In the genomic region with DNA sequence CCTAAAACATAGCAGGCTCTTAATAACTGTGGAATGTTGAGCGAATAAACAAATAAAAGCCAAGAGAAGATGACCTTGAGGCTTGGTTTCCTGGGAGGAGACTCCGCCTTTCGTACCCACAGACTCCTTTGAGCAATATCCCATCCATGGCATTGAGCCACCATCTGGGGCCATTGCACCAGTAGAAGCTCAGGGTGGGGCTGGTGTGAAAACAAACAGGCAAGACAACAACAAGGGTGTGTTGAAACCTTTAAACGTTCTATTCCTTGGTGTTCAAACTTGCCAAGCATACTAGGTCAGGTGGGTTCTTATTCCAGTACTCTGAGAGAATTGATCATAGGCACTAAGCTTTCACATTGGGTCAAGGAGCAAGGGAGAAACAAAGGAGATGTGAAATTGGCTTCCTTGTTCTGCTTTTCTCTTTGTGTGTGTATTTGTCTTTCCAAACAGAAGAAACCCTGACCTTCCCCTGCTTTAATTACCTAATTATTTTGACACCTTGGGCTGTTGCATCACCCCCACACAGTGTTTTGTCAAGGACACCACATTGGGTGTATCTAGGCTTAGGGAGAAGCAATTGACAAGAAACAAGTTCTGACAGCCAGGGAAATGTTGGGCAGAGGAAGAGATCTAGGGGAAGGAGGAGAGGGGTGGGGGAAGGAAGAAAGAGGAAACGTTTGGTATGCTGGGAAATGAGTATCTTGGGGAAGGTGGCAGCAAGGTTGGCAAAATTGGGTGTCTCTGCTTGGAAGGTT, we compare ENCODE assay signal across 16 cellular contexts.
DNase-seq lines count a peak whose midpoint lies in the region; ATAC-seq, FAIRE-seq and TF ChIP-seq lines count a peak whose summit lies in the region.
"Had no signal": no experiment of that assay in that cellular context is flagged by ENCODE, and none has a peak within 500 bp of the region (broad histone marks: within the 10 kb centered on the region; RNA-seq: fewer than 3 reads in every experiment).

No MANE protein-coding gene starts in this region.

- no peak overlapping the region for H3K27ac ChIP-seq in right cardiac atrium (ENCODE audit: low read length)
- H3K27ac ChIP-seq in lung (ENCODE audit: low read depth in 1 of 2, low read length in 1 of 2): no peak overlapping the region
- H3K27ac ChIP-seq in upper lobe of right lung: no peak overlapping the region
- no peak overlapping the region for H3K27ac ChIP-seq in MM.1S (ENCODE audit: low read length)
- H3K27ac ChIP-seq: foreskin keratinocyte had no signal

- H3K79me2 ChIP-seq in MM.1S (ENCODE audit: low read length): no peaks in the 10 kb centered on the region

- no peaks in the 10 kb centered on the region for H3F3A ChIP-seq in MM.1S (ENCODE audit: insufficient read depth, low read length)

- H2AFZ ChIP-seq in MM.1S (ENCODE audit: low read length): no peak overlapping the region

- intact Hi-C loops in right cardiac atrium (cut with DNase I) (no loop called here), left ventricle myocardium superior (cut with micrococcal nuclease) (no loop called here), upper lobe of right lung (cut with DNase I) (no loop called here)

- WGBS in right cardiac atrium: 59% methylated on average over 5 of the region's 5 CpGs
- 28 to 59% methylated on average over 5 of the region's 5 CpGs for WGBS in lung, 2 donors

- no peaks in the 10 kb centered on the region for H3K9me2 ChIP-seq in MM.1S (replicated peaks; ENCODE audit: insufficient read depth, low read length)

- H3K9me3 ChIP-seq in right cardiac atrium (ENCODE audit: control insufficient read depth, low read length) (no peaks in the 10 kb centered on the region), lung (ENCODE audit: control insufficient read depth in 2 of 2, insufficient read depth in 1 of 2, low read length in 1 of 2) (peaks cover 0 to 1% of the 10 kb centered on the region in 2 donors), upper lobe of right lung (no peaks in the 10 kb centered on the region), MM.1S (replicated peaks; ENCODE audit: insufficient read depth, low read length) (no peaks in the 10 kb centered on the region)

- H3K36me3 ChIP-seq in bronchial epithelial cell (ENCODE audit: control insufficient read depth, insufficient read depth, low read length) (no peaks in the 10 kb centered on the region), lung (ENCODE audit: control insufficient read depth in 2 of 2, insufficient read depth in 2 of 2, low read length in 2 of 2) (no peaks in the 10 kb centered on the region), upper lobe of right lung (no peaks in the 10 kb centered on the region), MM.1S (replicated peaks; ENCODE audit: insufficient read depth, low read length) (no peaks in the 10 kb centered on the region)

- TF ChIP-seq CTCF in bronchial epithelial cell (IDR thresholded peaks at IDR 0.05; ENCODE audit: insufficient read depth, low read length, severe bottlenecking) (no peak), lung (IDR thresholded peaks at IDR 0.05; ENCODE audit: control extremely low read depth, extremely low read depth) (no peak), upper lobe of right lung (IDR thresholded peaks at IDR 0.05) (no peak), MM.1S (IDR thresholded peaks at IDR 0.05; ENCODE audit: low read length) (no peak)

- no peaks in the 10 kb centered on the region for H3K4me1 ChIP-seq in right cardiac atrium (ENCODE audit: control insufficient read depth, insufficient read depth, low read length)
- peaks cover 0 to 2% of the 10 kb centered on the region in 2 donors for H3K4me1 ChIP-seq in lung (ENCODE audit: control insufficient read depth in 2 of 2, insufficient read depth in 2 of 2, low read length in 2 of 2)
- H3K4me1 ChIP-seq in upper lobe of right lung: no peaks in the 10 kb centered on the region
- H3K4me1 ChIP-seq in MM.1S (ENCODE audit: low read length): no peaks in the 10 kb centered on the region

- ATAC-seq in right cardiac atrium (peak in 1 of 2 donors; percentile 32), left ventricle myocardium superior (no peak), lung (ENCODE audit: insufficient read depth, low FRiP score) (no peak), upper lobe of right lung (peak; percentile 74)
- ATAC-seq: foreskin keratinocyte; stimulated activated memory B cell treated with anti-CD40 and anti-IgM and Interleukin-4, amounts not matched to agents 10 μg/mL and 1 μg/mL and 100 μg/mL, for 72 hours had no signal

- H3K27me3 ChIP-seq in right cardiac atrium (ENCODE audit: control insufficient read depth, insufficient read depth) (no peaks in the 10 kb centered on the region), bronchial epithelial cell (ENCODE audit: control insufficient read depth, insufficient read depth, low read length) (no peaks in the 10 kb centered on the region), lung (ENCODE audit: control insufficient read depth, insufficient read depth) (no peaks in the 10 kb centered on the region), upper lobe of right lung (no peaks in the 10 kb centered on the region), MM.1S (replicated peaks; ENCODE audit: insufficient read depth, low read length) (no peaks in the 10 kb centered on the region)
- H3K27me3 ChIP-seq: foreskin keratinocyte had no signal

- H3K4me3 ChIP-seq in right cardiac atrium (ENCODE audit: low read length) (no peak overlapping the region), bronchial epithelial cell (ENCODE audit: low read depth, low read length) (no peak overlapping the region), lung (no peak overlapping the region), upper lobe of right lung (no peak overlapping the region), MM.1S (ENCODE audit: low read length) (no peak overlapping the region)

- FAIRE-seq in bronchial epithelial cell (lab: Jason Lieb, UNC): peak; percentile 98

- no peak overlapping the region for H3K4me2 ChIP-seq in MM.1S (ENCODE audit: low read depth, low read length)

- DNase-seq in right cardiac atrium (peak in 2 of 3 donors; percentile 26 to 44), left ventricle myocardium superior (no peak), bronchial epithelial cell (ENCODE audit: low read depth) (peak; percentile 71), lung (ENCODE audit: low spot score) (peak; percentile 48), upper lobe of right lung (peak; percentile 66), MM.1S (no peak), NCI-H2081 (lab: John Stamatoyannopoulos, UW) (no peak)
- DNase-seq in stimulated activated CD4-positive, alpha-beta T cell treated with anti-CD3 and anti-CD28 coated beads, Interleukin-12 subunit alpha, Interleukin-12 subunit beta, amount 100 ng/mL, for 4 hours: no peak
- DNase-seq: activated T-cell treated with anti-CD3 and anti-CD28 coated beads, Interleukin-2, amount 50 U/mL, for 1 hour; CD4-positive, alpha-beta memory T cell; effector memory CD4-positive, alpha-beta T cell; foreskin keratinocyte; Kasumi-1; mesendoderm; NCI-H2081 treated with DMSO at 0.1 percent for 48 hours had no signal

- no peak overlapping the region for H3K9ac ChIP-seq in MM.1S (ENCODE audit: low read length)

- no peaks in the 10 kb centered on the region for H4K20me1 ChIP-seq in MM.1S (ENCODE audit: insufficient read depth, low read length)

Comparison
In these comparisons a context has a peak if more than half of its experiments do, and no peak if none do; other contexts are left out.
1. DNase-seq: peak in right cardiac atrium (2 of 3), bronchial epithelial cell (single experiment), lung (single experiment) and upper lobe of right lung (single experiment); none in left ventricle myocardium superior (single experiment), MM.1S (single experiment), NCI-H2081 (0 of 2) and stimulated activated CD4-positive, alpha-beta T cell treated with anti-CD3 and anti-CD28 coated beads, Interleukin-12 subunit alpha, Interleukin-12 subunit beta, amount 100 ng/mL, for 4 hours (single experiment).